24 cellular contexts compared by ENCODE assay signal in genomic region chr5:13511442-13511841, GRCh38.
"Had no signal": no experiment of that assay in that cellular context is flagged by ENCODE, and none has a peak within 500 bp of the region (broad histone marks: within the 10 kb centered on the region; RNA-seq: fewer than 3 reads in every experiment).

No MANE protein-coding gene starts in this region.

- H3K27me3 Mint-ChIP-seq: activated CD8-positive, alpha-beta T cell treated with anti-CD3 and anti-CD28 coated beads for 36 hours; activated naive CD4-positive, alpha-beta T cell treated with anti-CD3 and anti-CD28 coated beads, Interleukin-2, amount 50 U/mL, for 24 hours; activated naive CD8-positive, alpha-beta T cell treated with anti-CD3 and anti-CD28 coated beads, Interleukin-2, amount 50 U/mL, for 24 hours; central memory CD8-positive, alpha-beta T cell; dendritic cell treated with granulocyte-macrophage colony-stimulating factor and Interleukin-4, amounts not matched to agents 40 ng/mL and 50 ng/mL, for 4 days; natural killer cell treated with Interleukin-12 subunit alpha and Interleukin-12 subunit beta and Interleukin-15 and Interleukin-18, amount 100 ng/mL, for 72 hours had no signal

- H3K9me3 ChIP-seq: mucosa of descending colon, thoracic aorta, upper lobe of left lung, vagina had no signal

- ATAC-seq: activated CD8-positive, alpha-beta T cell treated with anti-CD3 and anti-CD28 coated beads for 36 hours; activated naive CD8-positive, alpha-beta T cell treated with anti-CD3 and anti-CD28 coated beads, Interleukin-2, amount 50 U/mL, for 24 hours; activated T-cell treated with anti-CD3 and anti-CD28 coated beads, Interleukin-2, amount 50 U/mL, for 4 hours; mucosa of descending colon; natural killer cell treated with Interleukin-12 subunit alpha and Interleukin-12 subunit beta and Interleukin-15 and Interleukin-18, amount 100 ng/mL, for 72 hours; right cardiac atrium; stimulated activated naive CD8-positive, alpha-beta T cell treated with anti-CD3 and anti-CD28 coated beads, Interleukin-15, Interleukin-2, amounts not matched to agents 100 U/mL and 50 U/mL, for 24 hours; WTC11 had no signal

- H3K27me3 ChIP-seq: spleen, upper lobe of left lung, vagina had no signal

- H3K4me3 Mint-ChIP-seq: activated CD8-positive, alpha-beta T cell treated with anti-CD3 and anti-CD28 coated beads for 36 hours; activated naive CD4-positive, alpha-beta T cell treated with anti-CD3 and anti-CD28 coated beads, Interleukin-2, amount 50 U/mL, for 24 hours; activated naive CD8-positive, alpha-beta T cell treated with anti-CD3 and anti-CD28 coated beads, Interleukin-2, amount 50 U/mL, for 24 hours; activated T-cell treated with anti-CD3 and anti-CD28 coated beads, Interleukin-2, amount 50 U/mL, for 4 hours; central memory CD8-positive, alpha-beta T cell; dendritic cell treated with granulocyte-macrophage colony-stimulating factor and Interleukin-4, amounts not matched to agents 40 ng/mL and 50 ng/mL, for 4 days; endodermal cell; natural killer cell treated with Interleukin-12 subunit alpha and Interleukin-12 subunit beta and Interleukin-15 and Interleukin-18, amount 100 ng/mL, for 72 hours; WTC11 had no signal

- H3K27ac Mint-ChIP-seq: activated CD8-positive, alpha-beta T cell treated with anti-CD3 and anti-CD28 coated beads for 36 hours; activated naive CD4-positive, alpha-beta T cell treated with anti-CD3 and anti-CD28 coated beads, Interleukin-2, amount 50 U/mL, for 24 hours; activated naive CD8-positive, alpha-beta T cell treated with anti-CD3 and anti-CD28 coated beads, Interleukin-2, amount 50 U/mL, for 24 hours; activated T-helper 2 cell treated with anti-CD3 and anti-CD28 coated beads, Interferon-gamma antibody, Interleukin-2, Interleukin-4, amounts not matched to agents 10 μg/mL and 5 μg/mL and 100 μg/mL, durations not matched to agents 14 hours and 24 hours and 36 hours; dendritic cell treated with granulocyte-macrophage colony-stimulating factor and Interleukin-4, amounts not matched to agents 40 ng/mL and 50 ng/mL, for 4 days; endodermal cell; natural killer cell treated with Interleukin-12 subunit alpha and Interleukin-12 subunit beta and Interleukin-15 and Interleukin-18, amount 100 ng/mL, for 72 hours; WTC11 had no signal

- H3K4me3 ChIP-seq: left ventricle myocardium inferior, lung, mucosa of descending colon, spleen, thoracic aorta, upper lobe of left lung, vagina had no signal

- H3K36me3 Mint-ChIP-seq: activated naive CD4-positive, alpha-beta T cell treated with anti-CD3 and anti-CD28 coated beads, Interleukin-2, amount 50 U/mL, for 24 hours; natural killer cell treated with Interleukin-12 subunit alpha and Interleukin-12 subunit beta and Interleukin-15 and Interleukin-18, amount 100 ng/mL, for 72 hours; WTC11 had no signal

- H3K4me1 ChIP-seq: left ventricle myocardium inferior, spleen, upper lobe of left lung, vagina had no signal

- DNase-seq: activated CD4-positive, alpha-beta T cell treated with anti-CD3 and anti-CD28 coated beads, Interleukin-2, amount 50 U/mL, for 1 hour; activated CD8-positive, alpha-beta T cell treated with anti-CD3 and anti-CD28 coated beads for 36 hours; activated naive CD8-positive, alpha-beta T cell treated with anti-CD3 and anti-CD28 coated beads, Interleukin-2, amount 50 U/mL, for 24 hours; activated T-cell treated with anti-CD3 and anti-CD28 coated beads, Interleukin-2, amount 50 U/mL, for 4 hours; amygdala; endodermal cell; glutamatergic neuron; left ventricle myocardium inferior; mucosa of descending colon; posterior cingulate gyrus; right cardiac atrium; spleen; stimulated activated naive CD8-positive, alpha-beta T cell treated with anti-CD3 and anti-CD28 coated beads, Interleukin-15, Interleukin-2, amounts not matched to agents 100 U/mL and 50 U/mL, for 24 hours; T-helper 2 cell; upper lobe of left lung had no signal

- H3K4me1 Mint-ChIP-seq: activated naive CD4-positive, alpha-beta T cell treated with anti-CD3 and anti-CD28 coated beads, Interleukin-2, amount 50 U/mL, for 24 hours; activated naive CD8-positive, alpha-beta T cell treated with anti-CD3 and anti-CD28 coated beads, Interleukin-2, amount 50 U/mL, for 24 hours; central memory CD8-positive, alpha-beta T cell; WTC11 had no signal

- H3K36me3 ChIP-seq: left ventricle myocardium inferior, spleen, thoracic aorta, upper lobe of left lung, vagina had no signal

- H3K27ac ChIP-seq: left ventricle myocardium inferior, spleen, thoracic aorta, upper lobe of left lung, vagina had no signal
